ENCODE assay signal across 12 cellular contexts in genomic region chr15:67916051-67916374, GRCh38.
DNase-seq lines count a peak whose midpoint lies in the region; ATAC-seq, FAIRE-seq and TF ChIP-seq lines count a peak whose summit lies in the region.
"Had no signal": no experiment of that assay in that cellular context is flagged by ENCODE, and none has a peak within 500 bp of the region (broad histone marks: within the 10 kb centered on the region; RNA-seq: fewer than 3 reads in every experiment).

No MANE protein-coding gene starts in this region.

- H2AFZ ChIP-seq in neuron (ENCODE audit: low read depth, low read length), result peak overlapping the region; percentile 53

- no peaks in the 10 kb centered on the region for H3K36me3 Mint-ChIP-seq in CD4-positive, alpha-beta T cell (ENCODE audit: low read depth)
- H3K36me3 Mint-ChIP-seq: activated naive CD8-positive, alpha-beta T cell treated with anti-CD3 and anti-CD28 coated beads for 36 hours; CD4-positive, CD25-positive, alpha-beta regulatory T cell; WTC11 had no signal

- TF ChIP-seq EP300 in transverse colon (IDR thresholded peaks at IDR 0.05; ENCODE audit: low read depth), result no peak

- peaks cover 5% of the 10 kb centered on the region for H3K9me3 Mint-ChIP-seq in CD4-positive, alpha-beta T cell

- ATAC-seq in CD4-positive, alpha-beta T cell (ENCODE audit: poor library complexity), result no peak
- ATAC-seq: stimulated activated naive B cell treated with anti-CD40 and anti-IgM and Interleukin-4, amounts not matched to agents 10 μg/mL and 1 μg/mL and 100 μg/mL, for 72 hours; WTC11 had no signal

- TF ChIP-seq CTCF in ascending aorta (IDR thresholded peaks at IDR 0.05) (no peak), esophagus squamous epithelium (IDR thresholded peaks at IDR 0.05) (no peak), transverse colon (IDR thresholded peaks at IDR 0.05) (no peak)
- no peak for TF ChIP-seq CTCF in CD4-positive, alpha-beta T cell (IDR thresholded peaks at IDR 0.05)

- no peaks in the 10 kb centered on the region for H3K27me3 Mint-ChIP-seq in CD4-positive, alpha-beta T cell
- H3K27me3 Mint-ChIP-seq: activated naive CD8-positive, alpha-beta T cell treated with anti-CD3 and anti-CD28 coated beads for 36 hours; stimulated activated naive B cell treated with anti-CD40 and anti-IgM and Interleukin-4, amounts not matched to agents 10 μg/mL and 1 μg/mL and 100 μg/mL, for 72 hours had no signal

- no peak overlapping the region for H3K4me3 ChIP-seq in ascending aorta
- H3K4me3 ChIP-seq in esophagus squamous epithelium, result no peak overlapping the region
- H3K4me3 ChIP-seq in neuron (ENCODE audit: low read length), result no peak overlapping the region
- H3K4me3 ChIP-seq in transverse colon, result no peak overlapping the region

- no peak overlapping the region for H3K4me3 Mint-ChIP-seq in CD4-positive, alpha-beta T cell
- H3K4me3 Mint-ChIP-seq: activated naive CD8-positive, alpha-beta T cell treated with anti-CD3 and anti-CD28 coated beads for 36 hours; CD4-positive, CD25-positive, alpha-beta regulatory T cell; stimulated activated naive B cell treated with anti-CD40 and anti-IgM and Interleukin-4, amounts not matched to agents 10 μg/mL and 1 μg/mL and 100 μg/mL, for 72 hours had no signal

- no peaks in the 10 kb centered on the region for H3K4me1 Mint-ChIP-seq in CD4-positive, alpha-beta T cell (ENCODE audit: low read depth)
- H3K4me1 Mint-ChIP-seq: activated naive CD8-positive, alpha-beta T cell treated with anti-CD3 and anti-CD28 coated beads for 36 hours had no signal

- peak overlapping the region; percentile 87 to 92 for H3K27ac ChIP-seq in ascending aorta
- peak overlapping the region; percentile 4 to 76 (median 74) for H3K27ac ChIP-seq in esophagus squamous epithelium
- peak overlapping the region; percentile 72 to 90 (median 86) for H3K27ac ChIP-seq in transverse colon
- H3K27ac ChIP-seq in CD4-positive, alpha-beta T cell (ENCODE audit: low read depth, low read length), result no peak overlapping the region

- H3K36me3 ChIP-seq in ascending aorta (no peaks in the 10 kb centered on the region), esophagus squamous epithelium (no peaks in the 10 kb centered on the region), neuron (ENCODE audit: insufficient read depth, low read length) (no peaks in the 10 kb centered on the region), transverse colon (no peaks in the 10 kb centered on the region)

- POLR2A ChIA-PET in CD4-positive, alpha-beta T cell (lab: Charles Lee), result no interaction called here

- CTCF ChIA-PET in CD4-positive, alpha-beta T cell (lab: Charles Lee), result interaction anchor here (0.5 to 0.7 kb wide), 3 partner anchors 107 to 605 kb away, joined by 3 to 4 read pairs (median 3); no protein-coding TSS in a partner anchor

- TF ChIP-seq POLR2A in esophagus squamous epithelium (IDR thresholded peaks at IDR 0.05), result no peak
- TF ChIP-seq POLR2A in transverse colon (IDR thresholded peaks at IDR 0.05), result no peak

- H3K27me3 ChIP-seq in ascending aorta (no peaks in the 10 kb centered on the region), esophagus squamous epithelium (no peaks in the 10 kb centered on the region), neuron (ENCODE audit: insufficient read depth, low read length) (no peaks in the 10 kb centered on the region), transverse colon (no peaks in the 10 kb centered on the region)
- no peaks in the 10 kb centered on the region for H3K27me3 ChIP-seq in CD4-positive, alpha-beta T cell (ENCODE audit: control insufficient read depth, insufficient read depth, low read length)

- intact Hi-C loops in ascending aorta (cut with DNase I), result loop anchor here (5.0 to 10.0 kb wide), 2 partner anchors 41 to 51 kb away; no protein-coding TSS in a partner anchor
- intact Hi-C loops in esophagus squamous epithelium (cut with DNase I), result no loop called here
- intact Hi-C loops in transverse colon (cut with DNase I; ENCODE audit: low total_unique reads), result no loop called here
- intact Hi-C loops in CD4-positive, alpha-beta T cell (cut with DNase I, micrococcal nuclease), result no loop called here

- H3K27ac Mint-ChIP-seq in CD4-positive, alpha-beta T cell, result no peak overlapping the region
- H3K27ac Mint-ChIP-seq: activated naive CD8-positive, alpha-beta T cell treated with anti-CD3 and anti-CD28 coated beads for 36 hours; CD4-positive, CD25-positive, alpha-beta regulatory T cell; stimulated activated naive B cell treated with anti-CD40 and anti-IgM and Interleukin-4, amounts not matched to agents 10 μg/mL and 1 μg/mL and 100 μg/mL, for 72 hours had no signal

- H3K9me3 ChIP-seq in ascending aorta (peaks cover 0 to under 1% of the 10 kb centered on the region in 2 donors), esophagus squamous epithelium (no peaks in the 10 kb centered on the region), neuron (ENCODE audit: low read length) (no peaks in the 10 kb centered on the region), transverse colon (no peaks in the 10 kb centered on the region)
- H3K9me3 ChIP-seq in CD4-positive, alpha-beta T cell (ENCODE audit: control insufficient read depth, low read length), result no peaks in the 10 kb centered on the region

- H3K4me1 ChIP-seq in ascending aorta (peaks cover 13 to 54% of the 10 kb centered on the region in 2 donors), esophagus squamous epithelium (peaks cover 0 to 38% (median 21%) of the 10 kb centered on the region in 3 donors), neuron (ENCODE audit: insufficient read depth, low read length) (peaks cover 45% of the 10 kb centered on the region), transverse colon (peaks cover 24 to 40% (median 28%) of the 10 kb centered on the region in 4 donors)

- no peak for DNase-seq in ascending aorta (ENCODE audit: low spot score in 2 of 2)
- DNase-seq in esophagus squamous epithelium (lab: John Stamatoyannopoulos, UW), result no peak
- no peak for DNase-seq in transverse colon
- DNase-seq in GM19239 (ENCODE audit: insufficient read length, low spot score), result no peak
- DNase-seq in NCI-H1930 (lab: John Stamatoyannopoulos, UW), result no peak
- DNase-seq in CD4-positive, alpha-beta T cell, result no peak
- DNase-seq: activated naive CD8-positive, alpha-beta T cell treated with anti-CD3 and anti-CD28 coated beads for 36 hours; CD4-positive, CD25-positive, alpha-beta regulatory T cell; stimulated activated CD4-positive, alpha-beta T cell treated with anti-CD3 and anti-CD28 coated beads, Interleukin-4, amount 100 ng/mL, for 4 hours; stimulated activated naive B cell treated with anti-CD40 and anti-IgM and Interleukin-4, amounts not matched to agents 10 μg/mL and 1 μg/mL and 100 μg/mL, for 72 hours had no signal

- no peak for FAIRE-seq in GM19239 (lab: Jason Lieb, UNC)

- in situ Hi-C loops in transverse colon (cut with MboI; ENCODE audit: low pct_ligation_motif_present in 1 of 4, low pct_unique_long_range_greater_than_20kb in 1 of 4, low sequenced_read_pairs in 3 of 4), result no loop called here
